Comparison of ENCODE assay signal across 18 cellular contexts in the genomic region with DNA sequence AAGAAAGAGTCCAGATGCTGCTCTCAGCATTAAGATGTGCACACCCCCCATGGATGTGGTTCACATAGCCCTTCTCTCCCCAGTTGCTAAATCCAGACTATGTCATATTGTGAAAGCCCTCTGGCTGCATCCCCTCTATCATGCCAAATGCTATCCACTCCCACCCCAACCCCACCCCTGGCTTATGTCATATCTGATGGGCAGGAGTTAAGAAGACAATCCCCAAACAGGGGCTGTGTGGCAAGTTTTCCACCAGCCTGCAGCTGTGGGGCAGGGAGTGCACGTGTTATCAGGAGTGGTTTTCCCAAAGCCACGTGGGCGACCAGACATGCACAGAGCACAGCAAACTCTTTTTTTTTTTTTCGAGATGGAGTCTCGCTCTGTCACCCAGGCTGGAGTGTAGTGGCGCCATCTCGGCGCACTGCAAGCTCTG. TPM values are rescaled to one million over a fixed set of nuclear protein-coding genes. Genes with fewer than 3 reads are reported as not detected.
DNase-seq lines count a peak whose midpoint lies in the region; ATAC-seq, FAIRE-seq and TF ChIP-seq lines count a peak whose summit lies in the region.
"Had no signal": no experiment of that assay in that cellular context is flagged by ENCODE, and none has a peak within 500 bp of the region (broad histone marks: within the 10 kb centered on the region; RNA-seq: fewer than 3 reads in every experiment).

No MANE protein-coding gene starts in this region.

- no peak for FAIRE-seq in K562 (lab: Jason Lieb, UNC)

- H3K9ac ChIP-seq in Loucy (ENCODE audit: low read depth, low read length, poor library complexity, severe bottlenecking) (peak overlapping the region; percentile 50), K562 (ENCODE audit: insufficient read depth in 1 of 2, low read depth in 2 of 2, low read length in 2 of 2) (peak overlapping the region in 1 of 2 experiments; percentile 76; a peak in 1 of 4 replicates)

- POLR2A ChIA-PET in K562 (lab: Yijun Ruan, JAX), result interaction anchor here (0.7 kb wide), 1 partner anchor 317 kb away, joined by 3 read pairs; no protein-coding TSS in a partner anchor

- H3K27me3 ChIP-seq in Loucy (ENCODE audit: insufficient read depth, low read length, poor library complexity, severe bottlenecking), result no peaks in the 10 kb centered on the region
- no peaks in the 10 kb centered on the region for H3K27me3 ChIP-seq in K562 (ENCODE audit: control insufficient read depth in 2 of 2, insufficient read depth in 2 of 2, low read length in 2 of 2)
- H3K27me3 ChIP-seq: MG63, neutrophil, testis had no signal

- BruUV-seq in K562 (replicated peaks; lab: Mats Ljungman, UMichigan), result no TSS peak

- DNase-seq in SIG-M5 treated with dmso at 0.1 percent for 504 hours (lab: John Stamatoyannopoulos, UW; ENCODE audit: unreplicated experiment) (peak; percentile 40), SIG-M5 (lab: John Stamatoyannopoulos, UW) (no peak), K562 (ENCODE audit: extremely low read depth in 1 of 4, low spot score in 3 of 4) (peak; percentile 27 to 68 (median 42)), myocyte (ENCODE audit: low read depth) (peak; percentile 64), hippocampal formation (lab: John Stamatoyannopoulos, UW) (no peak), GM13977 (ENCODE audit: low spot score) (no peak)
- DNase-seq: activated CD4-positive, alpha-beta T cell treated with anti-CD3 and anti-CD28 coated beads, Interleukin-2, amount 50 U/mL, for 4 hours; activated naive CD4-positive, alpha-beta T cell treated with Interleukin-2 at 50 U/mL for 16 hours; mammary epithelial cell; MG63; T-helper 1 cell; testis had no signal

- H3K36me3 ChIP-seq in Loucy (ENCODE audit: insufficient read depth, low read length), result peaks cover 21% of the 10 kb centered on the region; the same call in 1 of the 2 replicates
- peaks cover 70% of the 10 kb centered on the region for H3K36me3 ChIP-seq in K562 (ENCODE audit: control insufficient read depth, insufficient read depth, low read length)
- H3K36me3 ChIP-seq: MG63 had no signal

- CTCF ChIA-PET in K562 (lab: Yijun Ruan, JAX; ENCODE audit: low intra/inter-chr PET ratio), result interaction anchor here (0.6 kb wide), 1 partner anchor 31 kb away, joined by 3 read pairs; no protein-coding TSS in a partner anchor

- H3K4me2 ChIP-seq in Loucy (ENCODE audit: low read depth, low read length, poor library complexity, severe bottlenecking) (peak overlapping the region; percentile 74), K562 (ENCODE audit: insufficient read depth, low read length) (no peak overlapping the region)
- H3K4me2 ChIP-seq: smooth muscle cell had no signal

- H4K20me1 ChIP-seq in Loucy (ENCODE audit: insufficient read depth, low read length, poor library complexity, severe bottlenecking) (peaks cover 62% of the 10 kb centered on the region), K562 (replicated peaks; ENCODE audit: control insufficient read depth, insufficient read depth, low read length) (peaks cover 21% of the 10 kb centered on the region)

- TF ChIP-seq EP300 in K562 (IDR thresholded peaks at IDR 0.05; ENCODE audit: low read length), result no peak

- WGBS in K562 (ENCODE audit: insufficient coverage, low coverage, missing lambda C conversion rate), result 21% methylated on average over 5 of the region's 8 CpGs

- H3K9me2 ChIP-seq in Loucy (replicated peaks; ENCODE audit: low read depth, low read length), result no peaks in the 10 kb centered on the region

- H3K4me1 ChIP-seq in Loucy (ENCODE audit: insufficient read depth, low read length, poor library complexity, severe bottlenecking) (peaks cover 80% of the 10 kb centered on the region), K562 (replicated peaks in 1 of 2; ENCODE audit: control insufficient read depth in 2 of 2, insufficient read depth in 2 of 2, low read length in 2 of 2) (peaks cover 26 to 45% of the 10 kb centered on the region in 2 experiments)

- H3K9me1 ChIP-seq in K562 (ENCODE audit: control insufficient read depth, insufficient read depth, low read length), result peaks cover 6% of the 10 kb centered on the region

- H3K9me3 ChIP-seq in Loucy (ENCODE audit: insufficient read depth, low read depth, low read length) (no peaks in the 10 kb centered on the region), K562 (replicated peaks; ENCODE audit: control insufficient read depth, insufficient read depth, low read depth, low read length) (no peaks in the 10 kb centered on the region)
- H3K9me3 ChIP-seq: MG63, neutrophil, testis had no signal

- no peak overlapping the region for H2AFZ ChIP-seq in Loucy (ENCODE audit: low read length)
- H2AFZ ChIP-seq in K562 (ENCODE audit: low read depth, low read length), result no peak overlapping the region

- H3K4me3 ChIP-seq in Loucy (ENCODE audit: low read length, poor library complexity, severe bottlenecking), result peak overlapping the region; percentile 18
- no peak overlapping the region for H3K4me3 ChIP-seq in K562
- H3K4me3 ChIP-seq: MG63, smooth muscle cell, testis had no signal

- no peak for TF ChIP-seq CTCF in Loucy (conservative IDR thresholded peaks at IDR 0.05; ENCODE audit: low read length)
- no peak for TF ChIP-seq CTCF in K562 (IDR thresholded peaks at IDR 0.05 in 2 of 3, conservative IDR thresholded peaks at IDR 0.05 in 1 of 3; ENCODE audit: insufficient read depth in 2 of 3, low read depth in 1 of 3, low read length in 3 of 3)
- no peak for TF ChIP-seq CTCF in GM13977 (IDR thresholded peaks at IDR 0.05; ENCODE audit: extremely low read depth, insufficient read depth, missing control alignments)

- in situ Hi-C loops in K562 (cut with MboI), result no loop called here
- in situ Hi-C loops in GM13977 (cut with MboI; ENCODE audit: low pct_unique_long_range_greater_than_20kb, low sequenced_read_pairs, unreplicated experiment), result no loop called here

- intact Hi-C loops in K562 (cut with micrococcal nuclease), result no loop called here

- peaks cover 15% of the 10 kb centered on the region for H3F3A ChIP-seq in Loucy (ENCODE audit: low read depth)

- ATAC-seq in K562 (peak; percentile 63), HG03159 (IDR thresholded peaks at IDR 0.05; ENCODE audit: unreplicated experiment) (no peak)
- ATAC-seq: HCT116 had no signal

- H3K27ac ChIP-seq in K562 (ENCODE audit: extremely low read depth, low read depth, low read length), result peak overlapping the region; percentile 47; the same call in 1 of the 3 replicates
- H3K27ac ChIP-seq: 22Rv1, neutrophil, testis had no signal

- TF ChIP-seq RAD21 in K562 (CRISPR knock-in tag; conservative IDR thresholded peaks at IDR 0.05 in 1 of 2, IDR thresholded peaks at IDR 0.05 in 1 of 2), result no peak

- TF ChIP-seq POLR2A in K562 (conservative IDR thresholded peaks at IDR 0.05), result no peak

- H3K79me2 ChIP-seq in Loucy (ENCODE audit: insufficient read depth, low read length) (peaks cover 94% of the 10 kb centered on the region), K562 (ENCODE audit: control insufficient read depth, insufficient read depth, low read length) (peaks cover 84% of the 10 kb centered on the region)

RNA-seq across cellular contexts. Expression of a gene that starts 10.0 kb away (rescaled TPM):
- 36.1 and 63.6 TPM in 2 replicates for total RNA-seq in K562 (2011; cell fraction: chromatin; rRNA removed; ENCODE audit: low replicate concordance)
- total RNA-seq in K562 (2011; cell fraction: nucleolus; rRNA removed), result 46.1 and 47.4 TPM in 2 replicates
- 43.6 and 73.7 TPM in 2 replicates for total RNA-seq in K562 (2011; cell fraction: nucleoplasm; rRNA removed)
- total RNA-seq in K562 (2014; rRNA removed) (36.6 and 53.7 TPM in 2 replicates), K562 (2014; rRNA removed; fragmentation: Illumina TruSeq; extraction: Trizol) (17.2 and 17.4 TPM in 2 replicates), K562 (2015; rRNA removed; fragmentation: Illumina TruSeq; extraction: Trizol) (29.9 and 31.6 TPM in 2 replicates), K562 (2021) (57.1 and 60.6 TPM in 2 replicates), myocyte (21.0 and 27.9 TPM in 2 replicates)
- polyA plus RNA-seq in K562 (2011; rRNA removed) (40.4 and 70.5 TPM in 2 replicates), K562 (2014; fragmentation: Illumina TruSeq; extraction: Trizol) (78.9 and 79.7 TPM in 2 replicates), K562 (2014; fragmentation: Nextera tagmentation; extraction: Ambion mirVana) (1 to 10 TPM; 3.1 to 4.7 TPM), K562 (2014; rRNA removed) (62.9 and 65.9 TPM in 2 replicates)
- polyA plus RNA-seq in K562 (2011; cell fraction: cytosol; rRNA removed), result 42.0 and 64.7 TPM in 2 replicates
- polyA plus RNA-seq in K562 (2011; cell fraction: nucleus; rRNA removed), result 39.9 and 55.6 TPM in 2 replicates
- polyA plus RNA-seq in K562 (2012), result 40.1 and 94.9 TPM in 2 replicates
- polyA minus RNA-seq in K562 (2011; rRNA and poly(A)+ RNA removed), result 19.7 and 22.8 TPM in 2 replicates
- 29.9 and 30.1 TPM in 2 replicates for polyA minus RNA-seq in K562 (2011; cell fraction: cytosol; rRNA and poly(A)+ RNA removed)
- polyA minus RNA-seq in K562 (2011; cell fraction: nucleus; rRNA and poly(A)+ RNA removed), result 22.2 and 22.9 TPM in 2 replicates
- 5.4 TPM for polyA plus RNA-seq in myocyte (2012)

RNA-seq across cellular contexts. Expression of a gene that starts 34.5 kb away (rescaled TPM):
- total RNA-seq in K562 (2011; cell fraction: chromatin; rRNA removed; ENCODE audit: low replicate concordance), result 98.7 and 143 TPM in 2 replicates
- total RNA-seq in K562 (2011; cell fraction: nucleolus; rRNA removed), result 42.4 and 42.8 TPM in 2 replicates
- total RNA-seq in K562 (2011; cell fraction: nucleoplasm; rRNA removed), result 98.0 and 135 TPM in 2 replicates
- 26.6 and 34.8 TPM in 2 replicates for total RNA-seq in K562 (2014; rRNA removed)
- 37.7 and 42.2 TPM in 2 replicates for total RNA-seq in K562 (2014; rRNA removed; fragmentation: Illumina TruSeq; extraction: Trizol)
- total RNA-seq in K562 (2015; rRNA removed; fragmentation: Illumina TruSeq; extraction: Trizol), result 35.6 and 36.1 TPM in 2 replicates
- 52.8 and 57.3 TPM in 2 replicates for total RNA-seq in K562 (2021)
- 20.6 and 39.3 TPM in 2 replicates for polyA plus RNA-seq in K562 (2011; rRNA removed)
- 14.3 and 28.7 TPM in 2 replicates for polyA plus RNA-seq in K562 (2011; cell fraction: cytosol; rRNA removed)
- polyA plus RNA-seq in K562 (2011; cell fraction: nucleus; rRNA removed), result 53.9 and 59.1 TPM in 2 replicates
- 24.3 and 34.3 TPM in 2 replicates for polyA plus RNA-seq in K562 (2012)
- 36.1 and 39.1 TPM in 2 replicates for polyA plus RNA-seq in K562 (2014; fragmentation: Illumina TruSeq; extraction: Trizol)
- polyA plus RNA-seq in K562 (2014; fragmentation: Nextera tagmentation; extraction: Ambion mirVana), result 10 to 100 TPM; 10.8 to 10.9 TPM
- 18.3 and 20.5 TPM in 2 replicates for polyA plus RNA-seq in K562 (2014; rRNA removed)
- 52.7 and 64.3 TPM in 2 replicates for polyA minus RNA-seq in K562 (2011; rRNA and poly(A)+ RNA removed)
- 34.6 and 39.4 TPM in 2 replicates for polyA minus RNA-seq in K562 (2011; cell fraction: cytosol; rRNA and poly(A)+ RNA removed)
- polyA minus RNA-seq in K562 (2011; cell fraction: nucleus; rRNA and poly(A)+ RNA removed), result 31.5 and 52.3 TPM in 2 replicates
- total RNA-seq in myocyte, result 28.5 and 34.9 TPM in 2 replicates
- 22.3 TPM for polyA plus RNA-seq in myocyte (2012)

RNA-seq across cellular contexts. Expression of a gene that starts 46.2 kb away (rescaled TPM):
- total RNA-seq in K562 (2011; cell fraction: chromatin; rRNA removed; ENCODE audit: low replicate concordance), result 115 and 192 TPM in 2 replicates
- 145 and 163 TPM in 2 replicates for total RNA-seq in K562 (2011; cell fraction: nucleolus; rRNA removed)
- total RNA-seq in K562 (2011; cell fraction: nucleoplasm; rRNA removed), result 170 and 177 TPM in 2 replicates
- total RNA-seq in K562 (2014; rRNA removed) (51.4 and 58.8 TPM in 2 replicates), K562 (2014; rRNA removed; fragmentation: Illumina TruSeq; extraction: Trizol) (76.4 and 77.1 TPM in 2 replicates), K562 (2015; rRNA removed; fragmentation: Illumina TruSeq; extraction: Trizol) (64.1 and 74.2 TPM in 2 replicates), K562 (2021) (66.2 and 66.3 TPM in 2 replicates), myocyte (88.3 and 96.5 TPM in 2 replicates)
- polyA plus RNA-seq in K562 (2011; rRNA removed) (87.9 and 103 TPM in 2 replicates), K562 (2014; fragmentation: Illumina TruSeq; extraction: Trizol) (70.7 and 71.3 TPM in 2 replicates), K562 (2014; fragmentation: Nextera tagmentation; extraction: Ambion mirVana) (10 to 100 TPM; 62.0 to 64.4 TPM), K562 (2014; rRNA removed) (53.4 and 54.3 TPM in 2 replicates)
- 75.0 and 110 TPM in 2 replicates for polyA plus RNA-seq in K562 (2011; cell fraction: cytosol; rRNA removed)
- 141 and 182 TPM in 2 replicates for polyA plus RNA-seq in K562 (2011; cell fraction: nucleus; rRNA removed)
- 67.9 and 71.4 TPM in 2 replicates for polyA plus RNA-seq in K562 (2012)
- polyA minus RNA-seq in K562 (2011; rRNA and poly(A)+ RNA removed), result 58.8 and 75.1 TPM in 2 replicates
- 43.5 and 45.8 TPM in 2 replicates for polyA minus RNA-seq in K562 (2011; cell fraction: cytosol; rRNA and poly(A)+ RNA removed)
- 41.2 and 65.6 TPM in 2 replicates for polyA minus RNA-seq in K562 (2011; cell fraction: nucleus; rRNA and poly(A)+ RNA removed)
- 86.4 TPM for polyA plus RNA-seq in myocyte (2012)

Comparison
In these comparisons a context has a peak if more than half of its experiments do, and no peak if none do; other contexts are left out.
1. DNase-seq: peak in SIG-M5 treated with dmso at 0.1 percent for 504 hours (single experiment), K562 (4 of 4) and myocyte (single experiment); none in SIG-M5 (single experiment), hippocampal formation (0 of 2) and GM13977 (single experiment).